In genomic region chr15:100663550-100664335, GRCh38 we compare ENCODE assay signal across 19 cellular contexts.
A peak's percentile ranks its signal among the peaks of the same experiment; 100 is the strongest.
DNase-seq lines count a peak whose midpoint lies in the region; ATAC-seq and TF ChIP-seq lines count a peak whose summit lies in the region.
"Had no signal": no experiment of that assay in that cellular context is flagged by ENCODE, and none has a peak within 500 bp of the region (broad histone marks: within the 10 kb centered on the region; RNA-seq: fewer than 3 reads in every experiment).

No MANE protein-coding gene starts in this region.

- in situ Hi-C loops in IMR-90 (cut with MboI; ENCODE audit: low sequenced_read_pairs): loop anchor here (10.0 kb wide), 1 partner anchor 211 kb away; the partner anchor contains the start of gene ALDH1A3

- H2BK20ac ChIP-seq in IMR-90 (ENCODE audit: low read depth, low read length): 0 out of 2 replicates have a peak overlapping the region, but pooled peaks have one; percentile 35

- no peak overlapping the region for H2AK5ac ChIP-seq in IMR-90 (ENCODE audit: low read depth, low read length)

- no peaks in the 10 kb centered on the region for H3K79me2 ChIP-seq in osteoblast (ENCODE audit: insufficient read depth, low read length)

- H3K9me3 Mint-ChIP-seq in Caco-2 (ENCODE audit: unreplicated experiment): no peaks in the 10 kb centered on the region
- H3K9me3 Mint-ChIP-seq: endodermal cell; stimulated activated effector memory CD8-positive, alpha-beta T cell treated with anti-CD3 and anti-CD28 coated beads, Interleukin-12 subunit alpha, Interleukin-12 subunit beta, amount 100 ng/mL, for 72 hours had no signal

- no peak overlapping the region for H4K91ac ChIP-seq in IMR-90 (ENCODE audit: insufficient read depth, low read depth, low read length)

- H3K9ac ChIP-seq in IMR-90 (ENCODE audit: low read depth, low read length): no peak overlapping the region
- H3K9ac ChIP-seq: KMS-11 had no signal

- H4K20me1 ChIP-seq in IMR-90 (ENCODE audit: insufficient read depth, low read length): no peaks in the 10 kb centered on the region
- no peaks in the 10 kb centered on the region for H4K20me1 ChIP-seq in osteoblast (ENCODE audit: insufficient read depth, low read length)

- ATAC-seq in IMR-90 (ENCODE audit: low read depth): no peak
- ATAC-seq: Right ventricle myocardium inferior; stimulated activated effector memory CD8-positive, alpha-beta T cell treated with anti-CD3 and anti-CD28 coated beads, Interleukin-12 subunit alpha, Interleukin-12 subunit beta, amount 100 ng/mL, for 72 hours had no signal

- dilution Hi-C loops in IMR-90 (cut with HindIII; ENCODE audit: low sequenced_read_pairs, unreplicated experiment): no loop called here

- no peaks in the 10 kb centered on the region for H3K79me1 ChIP-seq in IMR-90 (ENCODE audit: low read depth in 1 of 2, low read length in 2 of 2)

- no peak overlapping the region for H3K27ac Mint-ChIP-seq in Caco-2 (ENCODE audit: unreplicated experiment)
- H3K27ac Mint-ChIP-seq: endodermal cell; stimulated activated effector memory CD8-positive, alpha-beta T cell treated with anti-CD3 and anti-CD28 coated beads, Interleukin-12 subunit alpha, Interleukin-12 subunit beta, amount 100 ng/mL, for 72 hours had no signal

- H3K18ac ChIP-seq in IMR-90 (ENCODE audit: low read depth, low read length): no peak overlapping the region

- TF ChIP-seq RAD21 in IMR-90 (IDR thresholded peaks at IDR 0.05; ENCODE audit: low read length): no peak

- no TSS peak for BruUV-seq in IMR-90 (replicated peaks; lab: Mats Ljungman, UMichigan)
- no TSS peak for BruUV-seq in Caco-2 (replicated peaks; lab: Mats Ljungman, UMichigan)

- intact Hi-C loops in IMR-90 (cut with micrococcal nuclease): no loop called here
- intact Hi-C loops in Caco-2 (cut with micrococcal nuclease; ENCODE audit: unreplicated experiment): loop anchor here (2.0 kb wide), 1 partner anchor 209 kb away; no protein-coding TSS in a partner anchor

- H3K27ac ChIP-seq in IMR-90 (ENCODE audit: insufficient read depth, low read length): no peak overlapping the region
- H3K27ac ChIP-seq in osteoblast (ENCODE audit: low read depth, low read length): no peak overlapping the region
- H3K27ac ChIP-seq: KMS-11, VCaP had no signal

- H3K23ac ChIP-seq in IMR-90 (ENCODE audit: low read depth, low read length): no peak overlapping the region

- H3K4me1 ChIP-seq in IMR-90 (ENCODE audit: control insufficient read depth, insufficient read depth, low read length) (peaks cover 11% of the 10 kb centered on the region; the same call in 1 of the 2 replicates), osteoblast (ENCODE audit: insufficient read depth, low read length) (peaks cover 5% of the 10 kb centered on the region), Caco-2 (no peaks in the 10 kb centered on the region)

- H4K8ac ChIP-seq in IMR-90 (ENCODE audit: low read depth in 2 of 2, low read length in 2 of 2): no peak overlapping the region

- H3K27me3 ChIP-seq in IMR-90 (ENCODE audit: control insufficient read depth, insufficient read depth, low read length) (no peaks in the 10 kb centered on the region; the same call in 1 of the 2 replicates), osteoblast (ENCODE audit: insufficient read depth, low read length) (no peaks in the 10 kb centered on the region), Caco-2 (replicated peaks; ENCODE audit: control insufficient read depth, insufficient read depth, low read length) (no peaks in the 10 kb centered on the region)
- H3K27me3 ChIP-seq: testis had no signal

- TF ChIP-seq CTCF in IMR-90 (conservative IDR thresholded peaks at IDR 0.05; ENCODE audit: low read depth, low read length) (no peak), fibroblast of pulmonary artery (IDR thresholded peaks at IDR 0.05; ENCODE audit: low read length, missing control alignments) (no peak), osteoblast (IDR thresholded peaks at IDR 0.05; ENCODE audit: extremely low read depth, low read depth, low read length) (no peak), Caco-2 (IDR thresholded peaks at IDR 0.05; ENCODE audit: insufficient read depth in 1 of 2, low read depth in 1 of 2, low read length in 1 of 2, severe bottlenecking in 1 of 2, unreplicated experiment in 1 of 2) (no peak)

- H3K4me1 Mint-ChIP-seq in Caco-2 (ENCODE audit: low read depth, unreplicated experiment): no peaks in the 10 kb centered on the region
- H3K4me1 Mint-ChIP-seq: stimulated activated effector memory CD8-positive, alpha-beta T cell treated with anti-CD3 and anti-CD28 coated beads, Interleukin-12 subunit alpha, Interleukin-12 subunit beta, amount 100 ng/mL, for 72 hours had no signal

- peak overlapping the region; percentile 8 for H3K4me2 ChIP-seq in IMR-90 (ENCODE audit: low read depth, low read length)
- peak overlapping the region; percentile 37 for H3K4me2 ChIP-seq in osteoblast (ENCODE audit: insufficient read depth, low read length)
- H3K4me2 ChIP-seq: KMS-11 had no signal

- 90% methylated on average over 2 of the region's 15 CpGs; no CpG with 5 or more reads in 1 of the 2 experiments for WGBS in IMR-90 (ENCODE audit: extremely low coverage in 2 of 2, insufficient read length in 1 of 2), 2 experiments

- DNase-seq in IMR-90 (peak; percentile 15), amniotic epithelial cell (ENCODE audit: low read depth) (peak; percentile 70), fibroblast of pulmonary artery (ENCODE audit: low read depth) (peak; percentile 48), osteoblast (ENCODE audit: insufficient read length, low spot score, missing footprints) (peak; percentile 62), GM03348 (ENCODE audit: low spot score) (no peak), Caco-2 (no peak)
- no peak for DNase-seq in stimulated activated CD8-positive, alpha-beta memory T cell treated with anti-CD3 and anti-CD28 coated beads, Interleukin-4, amount 100 ng/mL, for 48 hours
- no peak for DNase-seq in activated CD4-positive, alpha-beta T cell treated with anti-CD3 and anti-CD28 coated beads for 48 hours
- DNase-seq: activated gamma-delta T cell, amniotic stem cell, kidney, NCI-H2029, NCI-H446 treated with DMSO at 0.1 percent for 48 hours, testis had no signal

- peaks cover 9% of the 10 kb centered on the region for H3K9me1 ChIP-seq in IMR-90 (ENCODE audit: insufficient read depth, low read length)

- H4K5ac ChIP-seq in IMR-90 (ENCODE audit: low read depth, low read length): no peak overlapping the region

- no peaks in the 10 kb centered on the region for H3K36me3 Mint-ChIP-seq in Caco-2 (ENCODE audit: insufficient read depth, unreplicated experiment)
- H3K36me3 Mint-ChIP-seq: stimulated activated effector memory CD8-positive, alpha-beta T cell treated with anti-CD3 and anti-CD28 coated beads, Interleukin-12 subunit alpha, Interleukin-12 subunit beta, amount 100 ng/mL, for 72 hours had no signal

- H3K14ac ChIP-seq in IMR-90 (replicated peaks; ENCODE audit: low read depth, low read length): no peak overlapping the region

- H2BK120ac ChIP-seq in IMR-90 (ENCODE audit: low read depth, low read length): no peak overlapping the region

- no peak overlapping the region for H3K56ac ChIP-seq in IMR-90 (ENCODE audit: extremely low read depth, insufficient read depth, low read length)

- POLR2A ChIA-PET in IMR-90 (lab: Charles Lee; ENCODE audit: unreplicated experiment): no interaction called here
- POLR2A ChIA-PET in Caco-2 (lab: Charles Lee): no interaction called here

- H3K4ac ChIP-seq in IMR-90 (ENCODE audit: low read depth, low read length): no peak overlapping the region

- H3K4me3 Mint-ChIP-seq in Caco-2 (ENCODE audit: unreplicated experiment): no peak overlapping the region
- H3K4me3 Mint-ChIP-seq: endodermal cell; stimulated activated effector memory CD8-positive, alpha-beta T cell treated with anti-CD3 and anti-CD28 coated beads, Interleukin-12 subunit alpha, Interleukin-12 subunit beta, amount 100 ng/mL, for 72 hours had no signal

- H2AK9ac ChIP-seq in IMR-90 (replicated peaks; ENCODE audit: low read depth, low read length, poor library complexity): no peak overlapping the region

- H2AFZ ChIP-seq in IMR-90 (replicated peaks; ENCODE audit: low read length, poor library complexity) (no peak overlapping the region), osteoblast (ENCODE audit: low read length) (peak overlapping the region; percentile 2)

- H2BK5ac ChIP-seq in IMR-90 (ENCODE audit: low read depth, low read length, poor library complexity, severe bottlenecking): no peak overlapping the region

- H3K36me3 ChIP-seq in IMR-90 (ENCODE audit: control insufficient read depth, insufficient read depth, low read length) (no peaks in the 10 kb centered on the region), osteoblast (ENCODE audit: insufficient read depth, low read length) (no peaks in the 10 kb centered on the region), Caco-2 (ENCODE audit: control insufficient read depth, insufficient read depth, low read length) (no peaks in the 10 kb centered on the region)

- H2BK15ac ChIP-seq in IMR-90 (ENCODE audit: low read depth, low read length): no peak overlapping the region; the same call in 2 of the 3 replicates

- no peak for TF ChIP-seq POLR2A in IMR-90 (IDR thresholded peaks at IDR 0.05; ENCODE audit: low read depth, low read length)

- no peaks in the 10 kb centered on the region for H3K27me3 Mint-ChIP-seq in Caco-2 (ENCODE audit: insufficient read depth, unreplicated experiment)

- CTCF ChIA-PET in IMR-90 (lab: Yijun Ruan, JAX) (interaction anchor here (1.0 kb wide), 1 partner anchor 8 kb away, joined by 3 read pairs; no protein-coding TSS in a partner anchor), Caco-2 (lab: Charles Lee) (interaction anchor here (0.5 to 0.8 kb wide), 2 partner anchors 186 to 209 kb away, joined by 3 to 4 read pairs; no protein-coding TSS in a partner anchor)

- H3K9me3 ChIP-seq in IMR-90 (ENCODE audit: control insufficient read depth, insufficient read depth, low read length) (no peaks in the 10 kb centered on the region), osteoblast (ENCODE audit: low read depth, low read length) (no peaks in the 10 kb centered on the region), Caco-2 (no peaks in the 10 kb centered on the region)
- H3K9me3 ChIP-seq: testis had no signal

- H3K4me3 ChIP-seq in IMR-90 (ENCODE audit: insufficient read depth, low read depth, low read length): no peak overlapping the region
- H3K4me3 ChIP-seq in fibroblast of pulmonary artery (replicated peaks; ENCODE audit: low read depth, low read length): peak overlapping the region; percentile 19
- no peak overlapping the region for H3K4me3 ChIP-seq in osteoblast (ENCODE audit: insufficient read depth, low read length)
- no peak overlapping the region for H3K4me3 ChIP-seq in Caco-2 (ENCODE audit: low read depth, low read length)
- H3K4me3 ChIP-seq: testis had no signal

TF ChIP-seq in IMR-90, 13 proteins besides CTCF, POLR2A, EP300 and RAD21 (continues in another document):
- no peak for TF ChIP-seq RCOR1 (IDR thresholded peaks at IDR 0.05; ENCODE audit: insufficient replicate concordance, low read length)
- TF ChIP-seq RFX5 (IDR thresholded peaks at IDR 0.05; ENCODE audit: low read depth, low read length): no peak
- TF ChIP-seq NFE2L2 (IDR thresholded peaks at IDR 0.05; ENCODE audit: low read depth, low read length): no peak
- no peak for TF ChIP-seq BHLHE40 (IDR thresholded peaks at IDR 0.05; ENCODE audit: low read depth, low read length)
- no peak for TF ChIP-seq CHD1 (IDR thresholded peaks at IDR 0.05; ENCODE audit: low read depth, low read length)
- no peak for TF ChIP-seq CEBPB (IDR thresholded peaks at IDR 0.05; ENCODE audit: low read depth, low read length)

Comparison
In these comparisons a context has a peak if more than half of its experiments do, and no peak if none do; other contexts are left out.
1. DNase-seq: peak in IMR-90 (single experiment), amniotic epithelial cell (single experiment), fibroblast of pulmonary artery (single experiment) and osteoblast (single experiment); none in stimulated activated CD8-positive, alpha-beta memory T cell treated with anti-CD3 and anti-CD28 coated beads, Interleukin-4, amount 100 ng/mL, for 48 hours (single experiment), GM03348 (single experiment), Caco-2 (0 of 2) and activated CD4-positive, alpha-beta T cell treated with anti-CD3 and anti-CD28 coated beads for 48 hours (single experiment).